Comparison of ENCODE assay signal across 21 cellular contexts in genomic region chr3:121757812-121758545, GRCh38. TPM values are rescaled to one million over a fixed set of nuclear protein-coding genes. Genes with fewer than 3 reads are reported as not detected.
DNase-seq lines count a peak whose midpoint lies in the region; ATAC-seq and TF ChIP-seq lines count a peak whose summit lies in the region.
"Had no signal": no experiment of that assay in that cellular context is flagged by ENCODE, and none has a peak within 500 bp of the region (broad histone marks: within the 10 kb centered on the region; RNA-seq: fewer than 3 reads in every experiment).

No MANE protein-coding gene starts in this region.

- no peaks in the 10 kb centered on the region for H3K36me3 ChIP-seq in SJCRH30
- no peaks in the 10 kb centered on the region for H3K36me3 ChIP-seq in tibial nerve

- H3K27me3 ChIP-seq in SJCRH30, result no peaks in the 10 kb centered on the region
- no peaks in the 10 kb centered on the region for H3K27me3 ChIP-seq in tibial nerve

- H3K4me3 ChIP-seq in SJCRH30 (peak overlapping the region; percentile 43), tibial nerve (no peak overlapping the region)
- H3K4me3 ChIP-seq: GM23338 had no signal

- ATAC-seq in Right ventricle myocardium inferior (peak; percentile 7), left lobe of liver (peak; percentile 22)
- ATAC-seq: GM23338 had no signal

- no peak for TF ChIP-seq CTCF in tibial nerve (IDR thresholded peaks at IDR 0.05)

- peak; percentile 70 for DNase-seq in Right ventricle myocardium inferior (ENCODE audit: missing footprints)
- DNase-seq in cardiac septum (ENCODE audit: low spot score), result no peak
- peak; percentile 23 to 50 for DNase-seq in SJCRH30
- no peak for DNase-seq in left lobe of liver (ENCODE audit: low spot score)
- no peak for DNase-seq in putamen (ENCODE audit: low spot score)
- no peak for DNase-seq in tibial nerve (ENCODE audit: low spot score in 2 of 2)
- no peak for DNase-seq in T-helper 1 cell
- DNase-seq: 8988T; Calu3; CD8-positive, alpha-beta memory T cell; DMS153; GDM1; HCEC 1CT; KBM-7; NCI-H1092 treated with DMSO at 0.1 percent for 48 hours; NCI-H1436 treated with DMSO at 0.1 percent for 48 hours; NCI-H2029; NCI-H2227 treated with DMSO at 0.1 percent for 48 hours; NCI-H510A had no signal

- TF ChIP-seq POLR2A in tibial nerve (IDR thresholded peaks at IDR 0.05), result no peak

- H3K9me3 ChIP-seq in SJCRH30 (replicated peaks) (no peaks in the 10 kb centered on the region), tibial nerve (no peaks in the 10 kb centered on the region)

- intact Hi-C loops in Right ventricle myocardium inferior (cut with DNase I) (no loop called here), cardiac septum (cut with DNase I) (no loop called here)

- H3K4me1 ChIP-seq in SJCRH30 (peaks cover 23% of the 10 kb centered on the region), tibial nerve (no peaks in the 10 kb centered on the region)

- H3K27ac ChIP-seq in SJCRH30, result peak overlapping the region; percentile 92
- H3K27ac ChIP-seq in tibial nerve, result no peak overlapping the region
- H3K27ac ChIP-seq: C4-2B had no signal

- WGBS in tibial nerve, 2 donors, result 80 to 83% methylated on average over 15 of the region's 15 CpGs

- no peak for TF ChIP-seq EP300 in tibial nerve (IDR thresholded peaks at IDR 0.05)

RNA-seq across cellular contexts. Expression of gene GOLGB1, which starts 8.4 kb away (rescaled TPM):
- total RNA-seq in Right ventricle myocardium inferior, result 47.5 TPM
- total RNA-seq in cardiac septum, result 49.9 TPM
- total RNA-seq in SJCRH30 (2014; rRNA removed; shearing (Covaris generic)), result 31.6 and 33.9 TPM in 2 replicates
- 26.1 TPM for total RNA-seq in left lobe of liver
- 10 to 100 TPM; 54.0 to 70.6 (median 60.1) TPM for total RNA-seq in tibial nerve

Comparison
In these comparisons a context has a peak if more than half of its experiments do, and no peak if none do; other contexts are left out.
1. DNase-seq: peak in Right ventricle myocardium inferior (single experiment) and SJCRH30 (2 of 2); none in cardiac septum (single experiment), left lobe of liver (single experiment), putamen (single experiment), tibial nerve (0 of 2) and T-helper 1 cell (0 of 5).